In the genomic region with DNA sequence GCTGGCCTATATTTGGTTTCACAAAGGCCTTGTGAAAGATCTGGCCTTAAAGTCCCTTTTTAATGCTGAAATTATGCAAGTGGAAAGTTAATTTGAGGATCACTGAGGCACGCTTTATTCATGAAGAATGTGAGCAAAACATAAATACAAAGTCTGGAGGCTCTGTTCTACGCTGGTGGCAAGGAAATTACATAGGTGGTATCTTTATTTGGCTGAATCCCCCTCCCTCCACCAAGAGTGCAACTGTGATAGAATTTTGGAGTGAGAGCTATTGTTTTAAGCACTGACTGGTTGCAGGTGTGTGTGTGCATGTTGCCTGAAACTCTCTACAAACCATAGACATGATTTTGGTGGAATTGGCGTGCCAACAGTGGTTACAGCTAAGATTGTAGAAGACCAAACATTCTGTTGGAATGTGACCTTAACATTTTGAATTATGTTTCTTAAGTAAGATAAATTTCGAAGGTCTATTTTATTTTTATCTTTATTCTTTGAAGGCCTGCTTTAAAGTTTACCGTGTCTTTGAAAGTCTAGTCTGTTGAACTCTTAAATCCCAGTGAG, we compare ENCODE assay signal across 8 cellular contexts.
DNase-seq lines count a peak whose midpoint lies in the region; ATAC-seq, FAIRE-seq and TF ChIP-seq lines count a peak whose summit lies in the region.

No MANE protein-coding gene starts in this region.

- intact Hi-C loops in left ventricle myocardium inferior (cut with micrococcal nuclease) (no loop called here), cardiac septum (cut with DNase I) (no loop called here), K562 (cut with micrococcal nuclease) (loop anchor here (5.0 kb wide), 1 partner anchor 87 kb away; no protein-coding TSS in a partner anchor), vagina (cut with DNase I) (no loop called here)

- 60% methylated on average over 5 of the region's 5 CpGs for whole genome bisulfite sequencing in K562 (ENCODE audit: insufficient coverage, low coverage, missing lambda C conversion rate)

- peaks cover 98% of the 10 kb centered on the region for H3K4me1 ChIP-seq in left ventricle myocardium inferior
- H3K4me1 ChIP-seq in K562 (replicated peaks in 1 of 2; ENCODE audit: control insufficient read depth in 2 of 2, insufficient read depth in 2 of 2, low read length in 2 of 2) = peaks cover 23 to 73% of the 10 kb centered on the region in 2 experiments
- H3K4me1 ChIP-seq in mucosa of rectum (ENCODE audit: control insufficient read depth in 2 of 2, insufficient read depth in 2 of 2, low read length in 2 of 2) = peaks cover 63 to 71% of the 10 kb centered on the region in 2 donors
- H3K4me1 ChIP-seq in vagina = peaks cover 78% of the 10 kb centered on the region
- H3K4me1 ChIP-seq in HAP-1 = peaks cover 47% of the 10 kb centered on the region

- H4K20me1 ChIP-seq in K562 (replicated peaks; ENCODE audit: control insufficient read depth, insufficient read depth, low read length) = peaks cover 39% of the 10 kb centered on the region

- H3K9me1 ChIP-seq in K562 (ENCODE audit: control insufficient read depth, insufficient read depth, low read length) = peaks cover 9% of the 10 kb centered on the region

- H3K79me2 ChIP-seq in K562 (ENCODE audit: control insufficient read depth, insufficient read depth, low read length) = peaks cover 81% of the 10 kb centered on the region

- BruUV-seq in K562 (replicated peaks; lab: Mats Ljungman, UMichigan) = no TSS peak

- no peak for ATAC-seq in K562

- no peak overlapping the region for H3K9ac ChIP-seq in K562 (ENCODE audit: insufficient read depth in 1 of 2, low read depth in 2 of 2, low read length in 2 of 2)
- peak overlapping the region; percentile 5 to 67 for H3K9ac ChIP-seq in mucosa of rectum (ENCODE audit: low read depth in 1 of 2, low read length in 2 of 2)

- POLR2A ChIA-PET in K562 (lab: Yijun Ruan, JAX) = interaction anchor here (0.9 kb wide), 1 partner anchor 32 kb away, joined by 3 read pairs; no protein-coding TSS in a partner anchor

- H3K27me3 ChIP-seq in left ventricle myocardium inferior (ENCODE audit: low read depth) = no peaks in the 10 kb centered on the region
- no peaks in the 10 kb centered on the region for H3K27me3 ChIP-seq in K562 (ENCODE audit: control insufficient read depth in 2 of 2, insufficient read depth in 2 of 2, low read length in 2 of 2)
- no peaks in the 10 kb centered on the region for H3K27me3 ChIP-seq in mucosa of rectum (ENCODE audit: control insufficient read depth in 2 of 2, insufficient read depth in 2 of 2, low read length in 2 of 2)
- no peaks in the 10 kb centered on the region for H3K27me3 ChIP-seq in vagina
- H3K27me3 ChIP-seq in HAP-1 (ENCODE audit: low read depth) = no peaks in the 10 kb centered on the region

- TF ChIP-seq POLR2A in K562 (conservative IDR thresholded peaks at IDR 0.05) = no peak
- TF ChIP-seq POLR2A in vagina (IDR thresholded peaks at IDR 0.05) = no peak

- H3K4me3 ChIP-seq in left ventricle myocardium inferior (no peak overlapping the region), K562 (no peak overlapping the region), mucosa of rectum (ENCODE audit: low read length in 2 of 2) (peak overlapping the region; percentile 11 to 26), vagina (no peak overlapping the region), HAP-1 (no peak overlapping the region)

- no peak for FAIRE-seq in K562 (lab: Jason Lieb, UNC)

- H3K9me3 ChIP-seq in left ventricle myocardium inferior (replicated peaks) (no peaks in the 10 kb centered on the region), K562 (replicated peaks; ENCODE audit: control insufficient read depth, insufficient read depth, low read depth, low read length) (no peaks in the 10 kb centered on the region), mucosa of rectum (ENCODE audit: control insufficient read depth in 2 of 2, low read length in 2 of 2) (no peaks in the 10 kb centered on the region), vagina (no peaks in the 10 kb centered on the region), HAP-1 (no peaks in the 10 kb centered on the region)

- H3K4me2 ChIP-seq in K562 (ENCODE audit: insufficient read depth, low read length) = no peak overlapping the region

- CTCF ChIA-PET in K562 (lab: Yijun Ruan, JAX; ENCODE audit: low intra/inter-chr PET ratio) = no interaction called here

- in situ Hi-C loops in K562 (cut with MboI) (no loop called here), HAP-1 (cut with MboI; ENCODE audit: low sequenced_read_pairs) (no loop called here)

- TF ChIP-seq CTCF in left ventricle myocardium inferior (IDR thresholded peaks at IDR 0.05; ENCODE audit: borderline replicate concordance) = no peak
- no peak for TF ChIP-seq CTCF in K562 (IDR thresholded peaks at IDR 0.05 in 2 of 3, conservative IDR thresholded peaks at IDR 0.05 in 1 of 3; ENCODE audit: insufficient read depth in 2 of 3, low read depth in 1 of 3, low read length in 3 of 3)
- TF ChIP-seq CTCF in vagina (IDR thresholded peaks at IDR 0.05) = no peak

- H3K27ac ChIP-seq in left ventricle myocardium inferior (replicated peaks) = peak overlapping the region; percentile 75
- H3K27ac ChIP-seq in K562 (ENCODE audit: extremely low read depth, low read depth, low read length) = peak overlapping the region; percentile 49; the same call in 2 of the 3 replicates
- H3K27ac ChIP-seq in mucosa of rectum (ENCODE audit: low read depth in 2 of 2, low read length in 2 of 2) = peak overlapping the region; percentile 98 to 100
- peak overlapping the region; percentile 74 for H3K27ac ChIP-seq in vagina

- TF ChIP-seq EP300 in K562 (IDR thresholded peaks at IDR 0.05; ENCODE audit: low read length) = no peak

- TF ChIP-seq RAD21 in K562 (CRISPR knock-in tag; conservative IDR thresholded peaks at IDR 0.05 in 1 of 2, IDR thresholded peaks at IDR 0.05 in 1 of 2) = no peak

- no peak overlapping the region for H2AFZ ChIP-seq in K562 (ENCODE audit: low read depth, low read length)

- H3K36me3 ChIP-seq in left ventricle myocardium inferior (no peaks in the 10 kb centered on the region), K562 (ENCODE audit: control insufficient read depth, insufficient read depth, low read length) (0 out of 3 replicates have a peak, but pooled peaks cover 5% of the 10 kb centered on the region), mucosa of rectum (ENCODE audit: control insufficient read depth in 2 of 2, insufficient read depth in 2 of 2, low read length in 2 of 2) (peaks cover 0 to 3% of the 10 kb centered on the region in 2 donors), vagina (no peaks in the 10 kb centered on the region), HAP-1 (replicated peaks) (no peaks in the 10 kb centered on the region)

- no peak for DNase-seq in left ventricle myocardium inferior
- no peak for DNase-seq in cardiac septum (ENCODE audit: low spot score)
- DNase-seq in K562 (ENCODE audit: extremely low read depth in 1 of 4, low spot score in 3 of 4) = no peak
- no peak for DNase-seq in vagina (ENCODE audit: extremely low spot score in 2 of 2)
- no peak for DNase-seq in HAP-1 (ENCODE audit: low spot score in 2 of 2)
- DNase-seq in HUDEP-2 (lab: John Stamatoyannopoulos, UW; ENCODE audit: unreplicated experiment in 76 of 76) = no peak
- DNase-seq in NCI-H1417 (lab: John Stamatoyannopoulos, UW) = no peak

TF ChIP-seq in K562, 482 proteins besides CTCF, POLR2A, EP300 and RAD21 (continues in another document):
- TF ChIP-seq HLTF (IDR thresholded peaks at IDR 0.05) = no peak
- TF ChIP-seq GTF2E2 (tag; IDR thresholded peaks at IDR 0.05) = no peak
- TF ChIP-seq, protein P1, sequence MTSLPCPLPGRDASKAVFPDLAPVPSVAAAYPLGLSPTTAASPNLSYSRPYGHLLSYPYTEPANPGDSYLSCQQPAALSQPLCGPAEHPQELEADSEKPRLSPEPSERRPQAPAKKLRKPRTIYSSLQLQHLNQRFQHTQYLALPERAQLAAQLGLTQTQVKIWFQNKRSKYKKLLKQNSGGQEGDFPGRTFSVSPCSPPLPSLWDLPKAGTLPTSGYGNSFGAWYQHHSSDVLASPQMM (CRISPR knock-in tag; IDR thresholded peaks at IDR 0.05) = no peak
- no peak for TF ChIP-seq SIN3B (IDR thresholded peaks at IDR 0.05; ENCODE audit: low read depth)
- TF ChIP-seq CEBPB (tag; IDR thresholded peaks at IDR 0.05) = no peak
- TF ChIP-seq, protein P2, sequence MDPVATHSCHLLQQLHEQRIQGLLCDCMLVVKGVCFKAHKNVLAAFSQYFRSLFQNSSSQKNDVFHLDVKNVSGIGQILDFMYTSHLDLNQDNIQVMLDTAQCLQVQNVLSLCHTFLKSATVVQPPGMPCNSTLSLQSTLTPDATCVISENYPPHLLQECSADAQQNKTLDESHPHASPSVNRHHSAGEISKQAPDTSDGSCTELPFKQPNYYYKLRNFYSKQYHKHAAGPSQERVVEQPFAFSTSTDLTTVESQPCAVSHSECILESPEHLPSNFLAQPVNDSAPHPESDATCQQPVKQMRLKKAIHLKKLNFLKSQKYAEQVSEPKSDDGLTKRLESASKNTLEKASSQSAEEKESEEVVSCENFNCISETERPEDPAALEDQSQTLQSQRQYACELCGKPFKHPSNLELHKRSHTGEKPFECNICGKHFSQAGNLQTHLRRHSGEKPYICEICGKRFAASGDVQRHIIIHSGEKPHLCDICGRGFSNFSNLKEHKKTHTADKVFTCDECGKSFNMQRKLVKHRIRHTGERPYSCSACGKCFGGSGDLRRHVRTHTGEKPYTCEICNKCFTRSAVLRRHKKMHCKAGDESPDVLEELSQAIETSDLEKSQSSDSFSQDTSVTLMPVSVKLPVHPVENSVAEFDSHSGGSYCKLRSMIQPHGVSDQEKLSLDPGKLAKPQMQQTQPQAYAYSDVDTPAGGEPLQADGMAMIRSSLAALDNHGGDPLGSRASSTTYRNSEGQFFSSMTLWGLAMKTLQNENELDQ (CRISPR knock-in tag; IDR thresholded peaks at IDR 0.05; ENCODE audit: borderline replicate concordance) = no peak
- no peak for TF ChIP-seq CREM (IDR thresholded peaks at IDR 0.05; ENCODE audit: low read depth)
- TF ChIP-seq SMARCA4 (IDR thresholded peaks at IDR 0.05) = no peak
- TF ChIP-seq, protein P3, sequence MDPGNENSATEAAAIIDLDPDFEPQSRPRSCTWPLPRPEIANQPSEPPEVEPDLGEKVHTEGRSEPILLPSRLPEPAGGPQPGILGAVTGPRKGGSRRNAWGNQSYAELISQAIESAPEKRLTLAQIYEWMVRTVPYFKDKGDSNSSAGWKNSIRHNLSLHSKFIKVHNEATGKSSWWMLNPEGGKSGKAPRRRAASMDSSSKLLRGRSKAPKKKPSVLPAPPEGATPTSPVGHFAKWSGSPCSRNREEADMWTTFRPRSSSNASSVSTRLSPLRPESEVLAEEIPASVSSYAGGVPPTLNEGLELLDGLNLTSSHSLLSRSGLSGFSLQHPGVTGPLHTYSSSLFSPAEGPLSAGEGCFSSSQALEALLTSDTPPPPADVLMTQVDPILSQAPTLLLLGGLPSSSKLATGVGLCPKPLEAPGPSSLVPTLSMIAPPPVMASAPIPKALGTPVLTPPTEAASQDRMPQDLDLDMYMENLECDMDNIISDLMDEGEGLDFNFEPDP (CRISPR knock-in tag; IDR thresholded peaks at IDR 0.05) = no peak
- no peak for TF ChIP-seq BCOR (IDR thresholded peaks at IDR 0.05)
- no peak for TF ChIP-seq WHSC1 (IDR thresholded peaks at IDR 0.05; ENCODE audit: low read length)
- TF ChIP-seq STAT5A (IDR thresholded peaks at IDR 0.05; ENCODE audit: borderline replicate concordance, low read length) = no peak
- TF ChIP-seq TARDBP (IDR thresholded peaks at IDR 0.05) = no peak
- TF ChIP-seq SRF (CRISPR knock-in tag; IDR thresholded peaks at IDR 0.05) = no peak

Comparison
In these comparisons a context has a peak if more than half of its experiments do, and no peak if none do; other contexts are left out.
1. H3K27ac ChIP-seq: peak in every context shown above with its lines; median percentile 99 in mucosa of rectum; 75 in left ventricle myocardium inferior; 74 in vagina; 49 in K562.
2. H3K4me3 ChIP-seq: peak in mucosa of rectum (2 of 2); none in left ventricle myocardium inferior (single experiment), K562 (single experiment), vagina (0 of 2) and HAP-1 (single experiment).
3. H3K9ac ChIP-seq: peak in mucosa of rectum (2 of 2); none in K562 (0 of 2).